ENCODE assay signal across 17 cellular contexts in the genomic region with DNA sequence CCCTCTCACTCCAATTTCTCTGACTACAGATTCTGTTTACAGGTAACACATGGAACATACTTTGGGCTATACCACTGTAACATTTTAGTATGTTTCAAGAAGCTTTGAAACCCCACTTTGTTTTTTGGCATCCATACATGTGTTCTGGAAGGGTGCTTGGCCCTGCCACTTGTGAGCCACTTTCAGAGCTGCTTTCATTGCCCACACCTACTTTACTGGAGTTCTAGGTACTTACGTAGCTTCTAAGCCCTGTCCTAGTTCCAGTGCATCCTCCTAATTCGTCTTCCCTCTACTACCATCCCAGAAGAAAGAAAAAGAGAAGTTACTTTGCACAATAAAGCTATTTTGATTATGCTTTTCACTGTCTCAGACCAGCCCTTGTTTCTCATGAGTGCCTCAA. TPM values are rescaled to one million over a fixed set of nuclear protein-coding genes. Genes with fewer than 3 reads are reported as not detected.
A peak's percentile ranks its signal among the peaks of the same experiment; 100 is the strongest.
DNase-seq lines count a peak whose midpoint lies in the region; ATAC-seq, FAIRE-seq and TF ChIP-seq lines count a peak whose summit lies in the region.
"Had no signal": no experiment of that assay in that cellular context is flagged by ENCODE, and none has a peak within 500 bp of the region (broad histone marks: within the 10 kb centered on the region; RNA-seq: fewer than 3 reads in every experiment).

No MANE protein-coding gene starts in this region.

- H3K9ac ChIP-seq in HUES48 (ENCODE audit: low read depth, low read length) (no peak overlapping the region), K562 (ENCODE audit: insufficient read depth in 1 of 2, low read depth in 2 of 2, low read length in 2 of 2) (no peak overlapping the region)

- H2AFZ ChIP-seq in K562 (ENCODE audit: low read depth, low read length) (no peak overlapping the region), hepatocyte (no peak overlapping the region)

- 57% methylated on average over 2 of the region's 2 CpGs for WGBS in K562 (ENCODE audit: insufficient coverage, low coverage, missing lambda C conversion rate)
- 89% methylated on average over 2 of the region's 2 CpGs for WGBS in hepatocyte (ENCODE audit: low lambda C conversion rate, missing lambda C conversion rate)

- H3K4me3 ChIP-seq in HUES48 (ENCODE audit: low read depth, low read length) (no peak overlapping the region), K562 (no peak overlapping the region), hepatocyte (no peak overlapping the region), gastrocnemius medialis (no peak overlapping the region)
- H3K4me3 ChIP-seq: lung, Peyer's patch had no signal

- no peak for TF ChIP-seq EP300 in K562 (IDR thresholded peaks at IDR 0.05; ENCODE audit: low read length)

- TF ChIP-seq POLR2A in K562 (conservative IDR thresholded peaks at IDR 0.05) (peak; percentile 51; the same call in 1 of the 2 replicates), gastrocnemius medialis (IDR thresholded peaks at IDR 0.05) (no peak)

- no peaks in the 10 kb centered on the region for H3K9me3 ChIP-seq in HUES48 (ENCODE audit: control insufficient read depth, insufficient read depth, low read length)
- H3K9me3 ChIP-seq in K562 (replicated peaks; ENCODE audit: control insufficient read depth, insufficient read depth, low read depth, low read length), result no peaks in the 10 kb centered on the region; the same call in 1 of the 2 replicates
- H3K9me3 ChIP-seq in hepatocyte (ENCODE audit: low read depth), result no peaks in the 10 kb centered on the region
- H3K9me3 ChIP-seq in gastrocnemius medialis, result no peaks in the 10 kb centered on the region
- H3K9me3 ChIP-seq: BE2C, Peyer's patch had no signal

- H3K79me2 ChIP-seq in K562 (ENCODE audit: control insufficient read depth, insufficient read depth, low read length) (no peaks in the 10 kb centered on the region), hepatocyte (no peaks in the 10 kb centered on the region)

- H3K27me3 ChIP-seq in HUES48 (ENCODE audit: control insufficient read depth, insufficient read depth, low read length) (no peaks in the 10 kb centered on the region), K562 (ENCODE audit: control insufficient read depth in 2 of 2, insufficient read depth in 2 of 2, low read length in 2 of 2) (no peaks in the 10 kb centered on the region), hepatocyte (no peaks in the 10 kb centered on the region), gastrocnemius medialis (no peaks in the 10 kb centered on the region)
- H3K27me3 ChIP-seq: BE2C, Peyer's patch had no signal

- TF ChIP-seq CTCF in K562 (IDR thresholded peaks at IDR 0.05 in 2 of 3, conservative IDR thresholded peaks at IDR 0.05 in 1 of 3; ENCODE audit: insufficient read depth in 2 of 3, low read depth in 1 of 3, low read length in 3 of 3) (no peak), hepatocyte (IDR thresholded peaks at IDR 0.05; ENCODE audit: poor library complexity) (no peak), gastrocnemius medialis (IDR thresholded peaks at IDR 0.05 in 4 of 5, conservative IDR thresholded peaks at IDR 0.05 in 1 of 5) (no peak)

- intact Hi-C loops in K562 (cut with micrococcal nuclease) (no loop called here), gastrocnemius medialis (cut with DNase I; ENCODE audit: low total_unique reads) (loop anchor here (2.0 kb wide), 1 partner anchor 196 kb away; no protein-coding TSS in a partner anchor)
- intact Hi-C loops in activated naive CD4-positive, alpha-beta T cell treated with anti-CD3 and anti-CD28 coated beads for 36 hours (cut with micrococcal nuclease), result no loop called here

- H4K20me1 ChIP-seq in K562 (replicated peaks; ENCODE audit: control insufficient read depth, insufficient read depth, low read length) (no peaks in the 10 kb centered on the region), hepatocyte (ENCODE audit: insufficient read depth, poor library complexity, severe bottlenecking) (no peaks in the 10 kb centered on the region)

- H3K36me3 Mint-ChIP-seq in activated naive CD4-positive, alpha-beta T cell treated with anti-CD3 and anti-CD28 coated beads for 36 hours (ENCODE audit: low read depth), result peaks cover 3% of the 10 kb centered on the region
- H3K36me3 Mint-ChIP-seq: activated CD4-positive, alpha-beta memory T cell treated with anti-CD3 and anti-CD28 coated beads for 36 hours; activated naive CD4-positive, alpha-beta T cell treated with anti-CD3 and anti-CD28 coated beads, Interleukin-2, amount 50 U/mL, for 24 hours had no signal

- ATAC-seq in K562, result peak; percentile 52
- ATAC-seq in gastrocnemius medialis, result peak in 1 of 2 donors; percentile 10
- ATAC-seq in GM19328 (IDR thresholded peaks at IDR 0.05; ENCODE audit: unreplicated experiment), result no peak
- no peak for ATAC-seq in HG03159 (IDR thresholded peaks at IDR 0.05; ENCODE audit: unreplicated experiment)

- peak overlapping the region; percentile 84 for H3K27ac ChIP-seq in HUES48 (ENCODE audit: low read depth, low read length)
- H3K27ac ChIP-seq in K562 (ENCODE audit: extremely low read depth, low read depth, low read length), result no peak overlapping the region
- peak overlapping the region; percentile 85 for H3K27ac ChIP-seq in hepatocyte
- H3K27ac ChIP-seq in gastrocnemius medialis, result peak overlapping the region; percentile 76 to 88 (median 84)
- H3K27ac ChIP-seq: Peyer's patch had no signal

- DNase-seq in K562 (ENCODE audit: extremely low read depth in 1 of 4, low spot score in 3 of 4) (no peak), hepatocyte (ENCODE audit: low spot score) (no peak), gastrocnemius medialis (no peak), COLO668 (lab: John Stamatoyannopoulos, UW; ENCODE audit: unreplicated experiment) (no peak)
- no peak for DNase-seq in activated naive CD4-positive, alpha-beta T cell treated with anti-CD3 and anti-CD28 coated beads for 36 hours
- DNase-seq: activated CD4-positive, alpha-beta memory T cell treated with anti-CD3 and anti-CD28 coated beads for 36 hours; activated T-cell treated with anti-CD3 and anti-CD28 coated beads, Interleukin-2, amount 50 U/mL, for 24 hours; BE2C; effector memory CD4-positive, alpha-beta T cell; MV-4-11; NCI-H2107; Peyer's patch had no signal

- no peaks in the 10 kb centered on the region for H3K9me1 ChIP-seq in K562 (ENCODE audit: control insufficient read depth, insufficient read depth, low read length)

- H3K4me3 Mint-ChIP-seq in activated naive CD4-positive, alpha-beta T cell treated with anti-CD3 and anti-CD28 coated beads for 36 hours, result no peak overlapping the region
- H3K4me3 Mint-ChIP-seq: activated CD4-positive, alpha-beta memory T cell treated with anti-CD3 and anti-CD28 coated beads for 36 hours; activated naive CD4-positive, alpha-beta T cell treated with anti-CD3 and anti-CD28 coated beads, Interleukin-2, amount 50 U/mL, for 24 hours; activated T-cell treated with anti-CD3 and anti-CD28 coated beads, Interleukin-2, amount 50 U/mL, for 24 hours had no signal

- peaks cover 28% of the 10 kb centered on the region for H3K4me1 Mint-ChIP-seq in activated naive CD4-positive, alpha-beta T cell treated with anti-CD3 and anti-CD28 coated beads for 36 hours (ENCODE audit: low read depth)

- H3K27me3 Mint-ChIP-seq in activated naive CD4-positive, alpha-beta T cell treated with anti-CD3 and anti-CD28 coated beads for 36 hours (ENCODE audit: low read depth), result no peaks in the 10 kb centered on the region
- H3K27me3 Mint-ChIP-seq: activated CD4-positive, alpha-beta memory T cell treated with anti-CD3 and anti-CD28 coated beads for 36 hours; activated naive CD4-positive, alpha-beta T cell treated with anti-CD3 and anti-CD28 coated beads, Interleukin-2, amount 50 U/mL, for 24 hours; activated T-cell treated with anti-CD3 and anti-CD28 coated beads, Interleukin-2, amount 50 U/mL, for 24 hours had no signal

- H3K36me3 ChIP-seq in HUES48 (ENCODE audit: control insufficient read depth, insufficient read depth, low read length), result no peaks in the 10 kb centered on the region
- H3K36me3 ChIP-seq in K562 (ENCODE audit: control insufficient read depth, insufficient read depth, low read length), result peaks cover 16% of the 10 kb centered on the region; the same call in 2 of the 3 replicates
- no peaks in the 10 kb centered on the region for H3K36me3 ChIP-seq in hepatocyte (replicated peaks; ENCODE audit: insufficient read depth, low read depth)
- peaks cover 0 to 6% of the 10 kb centered on the region in 2 donors for H3K36me3 ChIP-seq in gastrocnemius medialis

- no peaks in the 10 kb centered on the region for H3K9me3 Mint-ChIP-seq in activated naive CD4-positive, alpha-beta T cell treated with anti-CD3 and anti-CD28 coated beads for 36 hours
- H3K9me3 Mint-ChIP-seq: activated CD4-positive, alpha-beta memory T cell treated with anti-CD3 and anti-CD28 coated beads for 36 hours; activated naive CD4-positive, alpha-beta T cell treated with anti-CD3 and anti-CD28 coated beads, Interleukin-2, amount 50 U/mL, for 24 hours; activated T-cell treated with anti-CD3 and anti-CD28 coated beads, Interleukin-2, amount 50 U/mL, for 24 hours had no signal

- no peak for FAIRE-seq in K562 (lab: Jason Lieb, UNC)

- no peak overlapping the region for H3K4me2 ChIP-seq in K562 (ENCODE audit: insufficient read depth, low read length)
- no peak overlapping the region for H3K4me2 ChIP-seq in hepatocyte

- no TSS peak for BruUV-seq in K562 (replicated peaks; lab: Mats Ljungman, UMichigan)

- no peak overlapping the region for H3K27ac Mint-ChIP-seq in activated naive CD4-positive, alpha-beta T cell treated with anti-CD3 and anti-CD28 coated beads for 36 hours
- H3K27ac Mint-ChIP-seq: activated CD4-positive, alpha-beta memory T cell treated with anti-CD3 and anti-CD28 coated beads for 36 hours; activated naive CD4-positive, alpha-beta T cell treated with anti-CD3 and anti-CD28 coated beads, Interleukin-2, amount 50 U/mL, for 24 hours; activated T-cell treated with anti-CD3 and anti-CD28 coated beads, Interleukin-2, amount 50 U/mL, for 24 hours had no signal

- no peak for TF ChIP-seq RAD21 in K562 (CRISPR knock-in tag; conservative IDR thresholded peaks at IDR 0.05 in 1 of 2, IDR thresholded peaks at IDR 0.05 in 1 of 2)

- no peaks in the 10 kb centered on the region for H3K9me2 ChIP-seq in hepatocyte (replicated peaks; ENCODE audit: insufficient read depth)

- in situ Hi-C loops in K562 (cut with MboI), result no loop called here
- in situ Hi-C loops in gastrocnemius medialis (cut with MboI; ENCODE audit: low sequenced_read_pairs in 4 of 4), result loop anchor here (10.0 to 25.0 kb wide), 4 partner anchors 68 to 208 kb away; no protein-coding TSS in a partner anchor

- POLR2A ChIA-PET in K562 (lab: Yijun Ruan, JAX), result interaction anchor here (0.9 to 1.8 kb wide), 7 partner anchors 9 to 141 kb away, joined by 3 to 5 read pairs (median 4); no protein-coding TSS in a partner anchor

- H3K4me1 ChIP-seq in HUES48 (ENCODE audit: control insufficient read depth, insufficient read depth, low read length) (peaks cover 21% of the 10 kb centered on the region), K562 (replicated peaks in 1 of 2; ENCODE audit: control insufficient read depth in 2 of 2, insufficient read depth in 2 of 2, low read length in 2 of 2) (no peaks in the 10 kb centered on the region; a peak in 1 of 5 replicates), hepatocyte (ENCODE audit: insufficient read depth) (peaks cover 3% of the 10 kb centered on the region), gastrocnemius medialis (peaks cover 16 to 26% of the 10 kb centered on the region in 2 donors)
- H3K4me1 ChIP-seq: BE2C, Peyer's patch had no signal

- CTCF ChIA-PET in K562 (lab: Yijun Ruan, JAX; ENCODE audit: low intra/inter-chr PET ratio), result no interaction called here
- CTCF ChIA-PET in activated naive CD4-positive, alpha-beta T cell treated with anti-CD3 and anti-CD28 coated beads for 36 hours (lab: Charles Lee), result interaction anchor here (1.1 to 1.6 kb wide), 2 partner anchors 10 to 390 kb away, joined by 7 to 8 read pairs; no protein-coding TSS in a partner anchor

RNA-seq across cellular contexts. Expression of gene C5orf47, which starts 26.5 kb away (rescaled TPM):
- total RNA-seq in K562 (2011; cell fraction: chromatin; rRNA removed; ENCODE audit: low replicate concordance), result not detected in 2 replicates
- total RNA-seq in K562 (2011; cell fraction: nucleolus; rRNA removed), result not detected in 2 replicates
- total RNA-seq in K562 (2011; cell fraction: nucleoplasm; rRNA removed), result 0.23 TPM in 1 of 2 replicates, not detected in the other
- total RNA-seq in K562 (2014; rRNA removed) (not detected in 2 replicates), K562 (2014; rRNA removed; fragmentation: Illumina TruSeq; extraction: Trizol) (not detected in 2 replicates), K562 (2015; rRNA removed; fragmentation: Illumina TruSeq; extraction: Trizol) (not detected in 2 replicates), K562 (2021) (not detected in 2 replicates), hepatocyte (0.07 TPM in 1 of 2 replicates, not detected in the other), gastrocnemius medialis (under 1 TPM in 1 of 4 donors, not detected in 3; 0.61 TPM)
- polyA plus RNA-seq in K562 (2011; rRNA removed) (not detected in 2 replicates), K562 (2014; fragmentation: Illumina TruSeq; extraction: Trizol) (not detected in 2 replicates), K562 (2014; fragmentation: Nextera tagmentation; extraction: Ambion mirVana) (under 1 TPM in 1 of 2 experiments, not detected in 1; 0.08 TPM), K562 (2014; rRNA removed) (not detected in 2 replicates), hepatocyte (0.28 TPM in 1 of 2 replicates, not detected in the other)
- polyA plus RNA-seq in K562 (2011; cell fraction: cytosol; rRNA removed), result not detected in 2 replicates
- not detected in 2 replicates for polyA plus RNA-seq in K562 (2011; cell fraction: nucleus; rRNA removed)
- 0.06 TPM in 1 of 2 replicates, not detected in the other for polyA plus RNA-seq in K562 (2012)
- not detected in 2 replicates for polyA minus RNA-seq in K562 (2011; rRNA and poly(A)+ RNA removed)
- polyA minus RNA-seq in K562 (2011; cell fraction: cytosol; rRNA and poly(A)+ RNA removed), result not detected in 2 replicates
- polyA minus RNA-seq in K562 (2011; cell fraction: nucleus; rRNA and poly(A)+ RNA removed), result not detected in 2 replicates
- not detected for total RNA-seq in activated naive CD4-positive, alpha-beta T cell treated with anti-CD3 and anti-CD28 coated beads for 36 hours
- total RNA-seq: activated CD4-positive, alpha-beta memory T cell treated with anti-CD3 and anti-CD28 coated beads for 36 hours; Peyer's patch had no signal
